Comparison of ENCODE assay signal across 9 cellular contexts in the genomic region with DNA sequence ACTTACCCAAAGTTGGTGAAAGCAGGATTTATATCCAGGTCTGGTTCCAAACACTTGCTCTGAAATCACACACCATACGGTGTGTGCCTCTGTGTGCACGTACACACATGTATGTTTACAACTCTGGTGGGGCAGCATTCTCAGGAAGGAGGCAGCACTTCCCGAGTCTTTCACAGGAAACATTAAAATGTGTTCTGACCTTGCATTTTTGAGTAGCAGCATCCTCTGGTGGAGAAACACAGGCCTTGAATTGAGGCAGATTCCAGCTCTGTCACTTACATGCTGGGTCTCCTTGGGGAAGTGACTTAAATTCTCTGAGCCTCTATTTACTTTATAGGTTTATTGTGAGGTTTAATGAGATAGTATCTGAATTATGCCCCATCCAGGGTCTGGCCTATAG.
A peak's percentile ranks its signal among the peaks of the same experiment; 100 is the strongest.
DNase-seq lines count a peak whose midpoint lies in the region; ATAC-seq and TF ChIP-seq lines count a peak whose summit lies in the region.
"Had no signal": no experiment of that assay in that cellular context is flagged by ENCODE, and none has a peak within 500 bp of the region (broad histone marks: within the 10 kb centered on the region; RNA-seq: fewer than 3 reads in every experiment).

No MANE protein-coding gene starts in this region.

- H3K27me3 ChIP-seq in BLaER1 treated with 17β-estradiol and CSF1 and Interleukin-3, amounts not matched to agents 10 nM and 100 nM, result no peaks in the 10 kb centered on the region
- no peaks in the 10 kb centered on the region for H3K27me3 ChIP-seq in suprapubic skin

- intact Hi-C loops in MCF 10A (cut with micrococcal nuclease), result loop anchor here (2.0 to 10.0 kb wide), 2 partner anchors 143 to 285 kb away; a partner anchor contains a TSS
- intact Hi-C loops in activated T-helper 1 cell treated with anti-CD3 and anti-CD28 coated beads, Interleukin-12 subunit alpha, Interleukin-12 subunit beta, Interleukin-2, Interleukin-4 antibody, amounts not matched to agents 30 ng/mL and 10 ng/mL and 1 ng/mL, durations not matched to agents 14 hours and 24 hours and 36 hours (cut with micrococcal nuclease), result loop anchor here (2.0 to 10.0 kb wide), 3 partner anchors 143 to 1675 kb away; a partner anchor contains a TSS

- POLR2A ChIA-PET in MCF 10A (lab: Yijun Ruan, JAX), result no interaction called here

- no peak overlapping the region for H3K4me3 ChIP-seq in BLaER1 treated with 17β-estradiol and CSF1 and Interleukin-3, amounts not matched to agents 10 nM and 100 nM
- H3K4me3 ChIP-seq in suprapubic skin, result no peak overlapping the region

- CTCF ChIA-PET in MCF 10A (lab: Yijun Ruan, JAX), result interaction anchor here (0.6 to 18.7 kb wide), 16 partner anchors 12 to 315 kb away, joined by 3 to 341 read pairs (median 4); a partner anchor contains a TSS

- no peaks in the 10 kb centered on the region for H3K9me3 Mint-ChIP-seq in MCF 10A (ENCODE audit: unreplicated experiment)
- H3K9me3 Mint-ChIP-seq in activated T-helper 1 cell treated with anti-CD3 and anti-CD28 coated beads, Interleukin-12 subunit alpha, Interleukin-12 subunit beta, Interleukin-2, Interleukin-4 antibody, amounts not matched to agents 30 ng/mL and 10 ng/mL and 1 ng/mL, durations not matched to agents 14 hours and 24 hours and 36 hours, result no peaks in the 10 kb centered on the region

- H3K36me3 Mint-ChIP-seq in MCF 10A (ENCODE audit: insufficient read depth, unreplicated experiment), result no peaks in the 10 kb centered on the region
- peaks cover 23% of the 10 kb centered on the region for H3K36me3 Mint-ChIP-seq in activated T-helper 1 cell treated with anti-CD3 and anti-CD28 coated beads, Interleukin-12 subunit alpha, Interleukin-12 subunit beta, Interleukin-2, Interleukin-4 antibody, amounts not matched to agents 30 ng/mL and 10 ng/mL and 1 ng/mL, durations not matched to agents 14 hours and 24 hours and 36 hours (ENCODE audit: low read depth)
- H3K36me3 Mint-ChIP-seq: activated naive CD8-positive, alpha-beta T cell had no signal

- no peak for TF ChIP-seq EP300 in suprapubic skin (IDR thresholded peaks at IDR 0.05)

- peak; percentile 8 for TF ChIP-seq CTCF in MCF 10A (IDR thresholded peaks at IDR 0.05; ENCODE audit: unreplicated experiment)
- peak in 1 of 2 donors; percentile 51 for TF ChIP-seq CTCF in suprapubic skin (IDR thresholded peaks at IDR 0.05)

- peak; percentile 44 for DNase-seq in KBM-7
- DNase-seq in MCF 10A (ENCODE audit: unreplicated experiment), result peak; percentile 43
- peak; percentile 53 for DNase-seq in myocyte (ENCODE audit: low read depth)
- DNase-seq in activated T-helper 1 cell treated with anti-CD3 and anti-CD28 coated beads, Interleukin-12 subunit alpha, Interleukin-12 subunit beta, Interleukin-2, Interleukin-4 antibody, amounts not matched to agents 30 ng/mL and 10 ng/mL and 1 ng/mL, durations not matched to agents 14 hours and 24 hours and 36 hours (ENCODE audit: low spot score), result no peak
- DNase-seq in superior temporal gyrus (ENCODE audit: extremely low spot score), result no peak
- no peak for DNase-seq in suprapubic skin (ENCODE audit: low spot score in 2 of 2)

- H3K27me3 Mint-ChIP-seq in MCF 10A (ENCODE audit: insufficient read depth, unreplicated experiment), result no peaks in the 10 kb centered on the region
- H3K27me3 Mint-ChIP-seq in activated T-helper 1 cell treated with anti-CD3 and anti-CD28 coated beads, Interleukin-12 subunit alpha, Interleukin-12 subunit beta, Interleukin-2, Interleukin-4 antibody, amounts not matched to agents 30 ng/mL and 10 ng/mL and 1 ng/mL, durations not matched to agents 14 hours and 24 hours and 36 hours (ENCODE audit: insufficient read depth), result no peaks in the 10 kb centered on the region
- H3K27me3 Mint-ChIP-seq: activated naive CD8-positive, alpha-beta T cell had no signal

- no peak for ATAC-seq in GM21515 (IDR thresholded peaks at IDR 0.05; ENCODE audit: unreplicated experiment)

- H3K9ac ChIP-seq in BLaER1 treated with 17β-estradiol and CSF1 and Interleukin-3, amounts not matched to agents 10 nM and 100 nM, result peak overlapping the region in 10 of 11 experiments; percentile 8 to 68 (median 48); a peak in 10 of 22 replicates

- peaks cover 84 to 93% (median 88%) of the 10 kb centered on the region in 10 experiments for H3K4me1 ChIP-seq in BLaER1 treated with 17β-estradiol and CSF1 and Interleukin-3, amounts not matched to agents 10 nM and 100 nM
- H3K4me1 ChIP-seq in suprapubic skin, result peaks cover 89% of the 10 kb centered on the region

- no peak overlapping the region for H3K27ac Mint-ChIP-seq in MCF 10A (ENCODE audit: low read depth, unreplicated experiment)
- no peak overlapping the region for H3K27ac Mint-ChIP-seq in activated T-helper 1 cell treated with anti-CD3 and anti-CD28 coated beads, Interleukin-12 subunit alpha, Interleukin-12 subunit beta, Interleukin-2, Interleukin-4 antibody, amounts not matched to agents 30 ng/mL and 10 ng/mL and 1 ng/mL, durations not matched to agents 14 hours and 24 hours and 36 hours
- H3K27ac Mint-ChIP-seq: activated naive CD8-positive, alpha-beta T cell had no signal

- BruUV-seq in MCF 10A (replicated peaks; lab: Mats Ljungman, UMichigan), result no TSS peak

- no peak for TF ChIP-seq POLR2A in suprapubic skin (IDR thresholded peaks at IDR 0.05)

- H4K20me1 ChIP-seq in BLaER1 treated with 17β-estradiol and CSF1 and Interleukin-3, amounts not matched to agents 10 nM and 100 nM, result peaks cover 0 to 54% (median 0%) of the 10 kb centered on the region in 11 experiments; a peak in 5 of 22 replicates

- no peaks in the 10 kb centered on the region for H3K9me3 ChIP-seq in BLaER1 treated with 17β-estradiol and CSF1 and Interleukin-3, amounts not matched to agents 10 nM and 100 nM (replicated peaks in 1 of 11)
- H3K9me3 ChIP-seq in suprapubic skin, result no peaks in the 10 kb centered on the region

- H3K4me2 ChIP-seq in BLaER1 treated with 17β-estradiol and CSF1 and Interleukin-3, amounts not matched to agents 10 nM and 100 nM, result peak overlapping the region; percentile 38 to 75 (median 68)

- peak overlapping the region in 10 of 11 experiments; percentile 11 to 61 (median 44); a peak in 16 of 22 replicates for H3K27ac ChIP-seq in BLaER1 treated with 17β-estradiol and CSF1 and Interleukin-3, amounts not matched to agents 10 nM and 100 nM
- no peak overlapping the region for H3K27ac ChIP-seq in suprapubic skin

- no peaks in the 10 kb centered on the region for H3K4me1 Mint-ChIP-seq in MCF 10A (ENCODE audit: insufficient read depth, unreplicated experiment)
- H3K4me1 Mint-ChIP-seq in activated T-helper 1 cell treated with anti-CD3 and anti-CD28 coated beads, Interleukin-12 subunit alpha, Interleukin-12 subunit beta, Interleukin-2, Interleukin-4 antibody, amounts not matched to agents 30 ng/mL and 10 ng/mL and 1 ng/mL, durations not matched to agents 14 hours and 24 hours and 36 hours (ENCODE audit: low read depth), result peaks cover 66% of the 10 kb centered on the region

- peaks cover 0 to 14% (median 0%) of the 10 kb centered on the region in 11 experiments; a peak in 9 of 22 replicates for H3K36me3 ChIP-seq in BLaER1 treated with 17β-estradiol and CSF1 and Interleukin-3, amounts not matched to agents 10 nM and 100 nM
- no peaks in the 10 kb centered on the region for H3K36me3 ChIP-seq in suprapubic skin

- no peak overlapping the region for H3K4me3 Mint-ChIP-seq in MCF 10A (ENCODE audit: unreplicated experiment)
- no peak overlapping the region for H3K4me3 Mint-ChIP-seq in activated T-helper 1 cell treated with anti-CD3 and anti-CD28 coated beads, Interleukin-12 subunit alpha, Interleukin-12 subunit beta, Interleukin-2, Interleukin-4 antibody, amounts not matched to agents 30 ng/mL and 10 ng/mL and 1 ng/mL, durations not matched to agents 14 hours and 24 hours and 36 hours
- H3K4me3 Mint-ChIP-seq: activated naive CD8-positive, alpha-beta T cell had no signal

- 21% methylated on average over 3 of the region's 3 CpGs for WGBS in suprapubic skin

- in situ Hi-C loops in KBM-7 (cut with MboI; ENCODE audit: low pct_unique_long_range_greater_than_20kb, low sequenced_read_pairs), result loop anchor here (10.0 kb wide), 1 partner anchor 65 kb away; no protein-coding TSS in a partner anchor

Comparison
In these comparisons a context has a peak if more than half of its experiments do, and no peak if none do; other contexts are left out.
1. DNase-seq: peak in KBM-7 (single experiment), MCF 10A (single experiment) and myocyte (single experiment); none in activated T-helper 1 cell treated with anti-CD3 and anti-CD28 coated beads, Interleukin-12 subunit alpha, Interleukin-12 subunit beta, Interleukin-2, Interleukin-4 antibody, amounts not matched to agents 30 ng/mL and 10 ng/mL and 1 ng/mL, durations not matched to agents 14 hours and 24 hours and 36 hours (single experiment), superior temporal gyrus (single experiment) and suprapubic skin (0 of 2).